30 cellular contexts compared by ENCODE assay signal in genomic region chr2:185473838-185474237, GRCh38.
"Had no signal": no experiment of that assay in that cellular context is flagged by ENCODE, and none has a peak within 500 bp of the region (broad histone marks: within the 10 kb centered on the region; RNA-seq: fewer than 3 reads in every experiment).

No MANE protein-coding gene starts in this region.

- H3K36me3 ChIP-seq: ascending aorta had no signal

- H3K27ac Mint-ChIP-seq: activated CD8-positive, alpha-beta T cell treated with anti-CD3 and anti-CD28 coated beads for 36 hours; activated T-cell treated with anti-CD3 and anti-CD28 coated beads, Interleukin-2, amount 50 U/mL, for 72 hours; activated T-helper 2 cell treated with anti-CD3 and anti-CD28 coated beads, Interferon-gamma antibody, Interleukin-2, Interleukin-4, amounts not matched to agents 10 μg/mL and 5 μg/mL and 100 μg/mL, durations not matched to agents 14 hours and 24 hours and 36 hours; T-cell had no signal

- H3K36me3 Mint-ChIP-seq: T-cell had no signal

- H3K9ac ChIP-seq: KMS-11 had no signal

- H3K4me3 Mint-ChIP-seq: activated CD8-positive, alpha-beta T cell treated with anti-CD3 and anti-CD28 coated beads for 36 hours; activated T-cell treated with anti-CD3 and anti-CD28 coated beads, Interleukin-2, amount 50 U/mL, for 72 hours; T-cell had no signal

- ATAC-seq: activated CD8-positive, alpha-beta T cell treated with anti-CD3 and anti-CD28 coated beads for 36 hours; activated T-cell treated with anti-CD3 and anti-CD28 coated beads, Interleukin-2, amount 50 U/mL, for 72 hours; body of pancreas; Panc1; Right ventricle myocardium inferior; T-cell had no signal

- FAIRE-seq: bronchial epithelial cell had no signal

- H3K4me3 ChIP-seq: ascending aorta, body of pancreas, SK-N-MC had no signal

- H3K4me2 ChIP-seq: KMS-11 had no signal

- H3K4me1 ChIP-seq: ascending aorta, body of pancreas had no signal

- DNase-seq: activated CD4-positive, alpha-beta T cell treated with anti-CD3 and anti-CD28 coated beads for 4 hours; activated CD8-positive, alpha-beta memory T cell treated with anti-CD3 and anti-CD28 coated beads, Interleukin-2, amount 50 U/mL, for 4 hours; activated CD8-positive, alpha-beta T cell treated with anti-CD3 and anti-CD28 coated beads for 36 hours; activated naive CD4-positive, alpha-beta T cell treated with anti-CD3 and anti-CD28 coated beads, Interleukin-2, amount 50 U/mL, for 16 hours; activated T-cell treated with anti-CD3 and anti-CD28 coated beads, Interleukin-2, amount 50 U/mL, for 72 hours; amniotic stem cell; body of pancreas; NCI-H1092; NCI-H1417 treated with DMSO at 0.1 percent for 48 hours; NCI-H1694; NCI-H2029; NCI-H2107; NCI-H2171 treated with DMSO at 0.1 percent for 48 hours; NCI-H226; NCI-H526; NCI-H82; NK-92 treated with Interleukin-12 subunit alpha and Interleukin-12 subunit beta, amount 100 ng/mL, for 24 hours; OCI-M1; RPMI8226; T-cell; T-helper 2 cell; T1000 had no signal

- H3K27me3 ChIP-seq: ascending aorta, body of pancreas had no signal

- H3K27ac ChIP-seq: ascending aorta, body of pancreas, KMS-11, SK-N-MC, VCaP had no signal

- H3K9me3 Mint-ChIP-seq: activated T-cell treated with anti-CD3 and anti-CD28 coated beads, Interleukin-2, amount 50 U/mL, for 72 hours; activated T-helper 2 cell treated with anti-CD3 and anti-CD28 coated beads, Interferon-gamma antibody, Interleukin-2, Interleukin-4, amounts not matched to agents 10 μg/mL and 5 μg/mL and 100 μg/mL, durations not matched to agents 14 hours and 24 hours and 36 hours; T-cell had no signal

- H3K27me3 Mint-ChIP-seq: activated CD8-positive, alpha-beta T cell treated with anti-CD3 and anti-CD28 coated beads for 36 hours; T-cell had no signal

- H3K9me3 ChIP-seq: ascending aorta, body of pancreas had no signal

- H3K4me1 Mint-ChIP-seq: T-cell had no signal
